In genomic region chr4:125020089-125021034, GRCh38 we compare ENCODE assay signal across 1 cellular context.
TF ChIP-seq lines count a peak whose summit lies in the region.

No MANE protein-coding gene starts in this region.

TF ChIP-seq in H1, 55 proteins besides CTCF, POLR2A, EP300 and RAD21 (continued from another document):
- TF ChIP-seq CHD7 (IDR thresholded peaks at IDR 0.05; ENCODE audit: insufficient replicate concordance, low read length): no peak
- TF ChIP-seq ASH2L (IDR thresholded peaks at IDR 0.05; ENCODE audit: low read length): no peak
- no peak for TF ChIP-seq KDM4A (IDR thresholded peaks at IDR 0.05; ENCODE audit: low read depth, low read length, severe bottlenecking)
- no peak for TF ChIP-seq ATF3 (IDR thresholded peaks at IDR 0.05; ENCODE audit: insufficient read depth, low read depth, low read length)
- TF ChIP-seq EZH2 (IDR thresholded peaks at IDR 0.05; ENCODE audit: low read depth, low read length, severe bottlenecking): no peak
- no peak for TF ChIP-seq MAFK (IDR thresholded peaks at IDR 0.05; ENCODE audit: low read depth, low read length)
- no peak for TF ChIP-seq USF2 (IDR thresholded peaks at IDR 0.05; ENCODE audit: low read length)
- no peak for TF ChIP-seq CEBPB (IDR thresholded peaks at IDR 0.05; ENCODE audit: low read depth, low read length)
